ENCODE assay signal across 19 cellular contexts in the genomic region with DNA sequence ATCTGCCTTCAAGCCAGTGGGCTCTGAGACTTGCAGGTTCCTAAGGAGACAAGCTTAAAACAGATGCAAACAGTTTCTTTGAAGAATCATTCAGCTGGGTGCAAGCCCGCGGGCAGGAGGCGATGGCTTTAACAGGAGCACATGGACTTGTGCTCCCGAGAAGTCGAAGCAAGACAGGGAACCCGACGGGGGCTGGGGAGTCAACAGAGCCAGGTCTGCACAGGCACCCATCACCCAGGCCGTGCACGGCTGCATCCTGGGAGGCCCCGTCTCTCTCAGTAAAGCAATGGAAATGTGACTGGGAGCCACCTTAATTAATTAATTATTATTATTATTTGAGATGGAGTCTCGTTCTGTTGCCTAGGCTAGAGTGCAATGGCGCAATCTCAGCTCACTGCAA. TPM values are rescaled to one million over a fixed set of nuclear protein-coding genes. Genes with fewer than 3 reads are reported as not detected.
DNase-seq lines count a peak whose midpoint lies in the region; ATAC-seq and TF ChIP-seq lines count a peak whose summit lies in the region.
"Had no signal": no experiment of that assay in that cellular context is flagged by ENCODE, and none has a peak within 500 bp of the region (broad histone marks: within the 10 kb centered on the region; RNA-seq: fewer than 3 reads in every experiment).

No MANE protein-coding gene starts in this region.

- H3K4me3 ChIP-seq in heart right ventricle (no peak overlapping the region), neutrophil (ENCODE audit: low read depth in 1 of 2, low read length in 1 of 2) (peak overlapping the region; percentile 30 to 32), ascending aorta (no peak overlapping the region)
- H3K4me3 ChIP-seq: A549, BLaER1, GM12878, HAP-1 had no signal

- H3K27ac Mint-ChIP-seq in dendritic cell treated with granulocyte-macrophage colony-stimulating factor and Interleukin-4, amounts not matched to agents 40 ng/mL and 50 ng/mL, for 4 days: peak overlapping the region; percentile 53
- H3K27ac Mint-ChIP-seq in activated T-helper 17 cell treated with anti-CD3 and anti-CD28 coated beads, Interleukin-2, amount 50 U/mL, for 72 hours: no peak overlapping the region

- H3K27ac ChIP-seq in heart right ventricle (no peak overlapping the region), neutrophil (peak overlapping the region; percentile 82), ascending aorta (no peak overlapping the region)
- H3K27ac ChIP-seq: 22Rv1, A549, BLaER1 had no signal

- TF ChIP-seq CTCF in heart right ventricle (IDR thresholded peaks at IDR 0.05) (no peak), neutrophil (IDR thresholded peaks at IDR 0.05) (no peak), ascending aorta (IDR thresholded peaks at IDR 0.05) (no peak)

- no peaks in the 10 kb centered on the region for H3K36me3 ChIP-seq in heart right ventricle
- no peaks in the 10 kb centered on the region for H3K36me3 ChIP-seq in neutrophil
- H3K36me3 ChIP-seq in ascending aorta: no peaks in the 10 kb centered on the region
- H3K36me3 ChIP-seq: BLaER1 had no signal

- no peaks in the 10 kb centered on the region for H3K27me3 Mint-ChIP-seq in dendritic cell treated with granulocyte-macrophage colony-stimulating factor and Interleukin-4, amounts not matched to agents 40 ng/mL and 50 ng/mL, for 4 days
- H3K27me3 Mint-ChIP-seq in activated T-helper 17 cell treated with anti-CD3 and anti-CD28 coated beads, Interleukin-2, amount 50 U/mL, for 72 hours: no peaks in the 10 kb centered on the region

- intact Hi-C loops in Right ventricle myocardium inferior (cut with DNase I) (no loop called here), heart right ventricle (cut with DNase I) (no loop called here), ascending aorta (cut with DNase I) (no loop called here)
- intact Hi-C loops in dendritic cell treated with granulocyte-macrophage colony-stimulating factor and Interleukin-4, amounts not matched to agents 40 ng/mL and 50 ng/mL, for 4 days (cut with micrococcal nuclease): no loop called here

- H3K27me3 ChIP-seq in heart right ventricle (no peaks in the 10 kb centered on the region), neutrophil (no peaks in the 10 kb centered on the region), ascending aorta (no peaks in the 10 kb centered on the region)
- H3K27me3 ChIP-seq: BLaER1 had no signal

- peaks cover 0 to 16% (median 11%) of the 10 kb centered on the region in 9 donors for H3K4me1 ChIP-seq in heart right ventricle
- H3K4me1 ChIP-seq in neutrophil (ENCODE audit: control insufficient read depth in 1 of 2, insufficient read depth in 1 of 2, low read depth in 1 of 2, low read length in 1 of 2): peaks cover 31% of the 10 kb centered on the region in 2 experiments
- peaks cover 1 to 3% of the 10 kb centered on the region in 2 donors for H3K4me1 ChIP-seq in ascending aorta

- in situ Hi-C loops in G401 (cut with HindIII; ENCODE audit: low sequenced_read_pairs): no loop called here

- no peaks in the 10 kb centered on the region for H3K9me3 Mint-ChIP-seq in dendritic cell treated with granulocyte-macrophage colony-stimulating factor and Interleukin-4, amounts not matched to agents 40 ng/mL and 50 ng/mL, for 4 days
- H3K9me3 Mint-ChIP-seq in activated T-helper 17 cell treated with anti-CD3 and anti-CD28 coated beads, Interleukin-2, amount 50 U/mL, for 72 hours: no peaks in the 10 kb centered on the region

- 89 to 91% methylated on average over 12 of the region's 12 CpGs for WGBS in heart right ventricle, 2 donors

- H3K4me3 Mint-ChIP-seq in dendritic cell treated with granulocyte-macrophage colony-stimulating factor and Interleukin-4, amounts not matched to agents 40 ng/mL and 50 ng/mL, for 4 days: no peak overlapping the region
- no peak overlapping the region for H3K4me3 Mint-ChIP-seq in activated T-helper 17 cell treated with anti-CD3 and anti-CD28 coated beads, Interleukin-2, amount 50 U/mL, for 72 hours
- H3K4me3 Mint-ChIP-seq: CD4-positive, alpha-beta memory T cell had no signal

- H3K36me3 Mint-ChIP-seq in dendritic cell treated with granulocyte-macrophage colony-stimulating factor and Interleukin-4, amounts not matched to agents 40 ng/mL and 50 ng/mL, for 4 days (ENCODE audit: low read depth): peaks cover 13% of the 10 kb centered on the region
- H3K36me3 Mint-ChIP-seq in activated T-helper 17 cell treated with anti-CD3 and anti-CD28 coated beads, Interleukin-2, amount 50 U/mL, for 72 hours (ENCODE audit: low read depth): no peaks in the 10 kb centered on the region

- DNase-seq in Right ventricle myocardium inferior (ENCODE audit: missing footprints) (peak; percentile 37), heart right ventricle (no peak), G401 (ENCODE audit: low spot score) (no peak), ascending aorta (ENCODE audit: low spot score in 2 of 2) (no peak)
- DNase-seq: AML-193; Calu3; CD4-positive, alpha-beta memory T cell; DMS79 treated with DMSO at 0.1 percent for 48 hours had no signal

- peaks cover 36% of the 10 kb centered on the region for H3K4me1 Mint-ChIP-seq in dendritic cell treated with granulocyte-macrophage colony-stimulating factor and Interleukin-4, amounts not matched to agents 40 ng/mL and 50 ng/mL, for 4 days (ENCODE audit: low read depth)
- H3K4me1 Mint-ChIP-seq in activated T-helper 17 cell treated with anti-CD3 and anti-CD28 coated beads, Interleukin-2, amount 50 U/mL, for 72 hours: no peaks in the 10 kb centered on the region

- ATAC-seq in Right ventricle myocardium inferior (no peak), heart right ventricle (no peak)
- no peak for ATAC-seq in activated T-helper 17 cell treated with anti-CD3 and anti-CD28 coated beads, Interleukin-2, amount 50 U/mL, for 72 hours (replicated peaks)
- ATAC-seq: A549, GM12878 had no signal

- no peaks in the 10 kb centered on the region for H3K9me3 ChIP-seq in heart right ventricle
- H3K9me3 ChIP-seq in neutrophil: no peaks in the 10 kb centered on the region
- no peaks in the 10 kb centered on the region for H3K9me3 ChIP-seq in ascending aorta
- H3K9me3 ChIP-seq: A549, BLaER1, HAP-1 had no signal

RNA-seq across cellular contexts. Expression of a gene that starts 0.3 kb away (rescaled TPM):
- total RNA-seq in Right ventricle myocardium inferior (not detected), heart right ventricle (not detected), ascending aorta (not detected)
- polyA plus RNA-seq in heart right ventricle: not detected
- total RNA-seq in G401 (2014; rRNA removed; shearing (Covaris generic)): 0.61 TPM in 1 of 2 replicates, not detected in the other
- total RNA-seq in activated T-helper 17 cell treated with anti-CD3 and anti-CD28 coated beads, Interleukin-2, amount 50 U/mL, for 72 hours: not detected
- total RNA-seq: Calu3; CD4-positive, alpha-beta memory T cell; GM12878; H4 had no signal
- polyA plus RNA-seq: A549; CD14-positive monocyte; CD4-positive, alpha-beta memory T cell; GM12878 had no signal

RNA-seq across cellular contexts. Expression of a gene that starts 4.1 kb away (rescaled TPM):
- total RNA-seq in Right ventricle myocardium inferior (18.9 TPM), heart right ventricle (10 to 100 TPM; 14.5 to 22.0 (median 19.7) TPM), ascending aorta (110 TPM)
- polyA plus RNA-seq in heart right ventricle: 10 to 100 TPM; 27.4 to 50.5 TPM
- total RNA-seq in G401 (2014; rRNA removed; shearing (Covaris generic)): 86.9 and 97.8 TPM in 2 replicates
- total RNA-seq in activated T-helper 17 cell treated with anti-CD3 and anti-CD28 coated beads, Interleukin-2, amount 50 U/mL, for 72 hours: 10 to 100 TPM; 49.2 to 67.9 TPM

RNA-seq across cellular contexts. Expression of a gene that starts 14.2 kb away (rescaled TPM):
- 49.5 TPM for total RNA-seq in Right ventricle myocardium inferior
- 10 to 100 TPM; 29.9 to 60.1 (median 35.1) TPM for total RNA-seq in heart right ventricle
- 10 to 100 TPM; 29.5 to 60.6 TPM for polyA plus RNA-seq in heart right ventricle
- 195 and 203 TPM in 2 replicates for total RNA-seq in G401 (2014; rRNA removed; shearing (Covaris generic))
- 10 to 100 TPM; 44.8 to 63.9 TPM for total RNA-seq in activated T-helper 17 cell treated with anti-CD3 and anti-CD28 coated beads, Interleukin-2, amount 50 U/mL, for 72 hours
- total RNA-seq in ascending aorta: 108 TPM

RNA-seq across cellular contexts. Expression of a gene that starts 44.4 kb away (rescaled TPM):
- total RNA-seq in Right ventricle myocardium inferior (30.7 TPM), heart right ventricle (10 to 100 TPM; 10.7 to 24.4 (median 18.1) TPM), ascending aorta (145 TPM)
- 10 to 100 TPM; 37.5 to 49.9 TPM for polyA plus RNA-seq in heart right ventricle
- not detected in 2 replicates for total RNA-seq in G401 (2014; rRNA removed; shearing (Covaris generic))
- 10 to 100 TPM; 14.3 to 22.5 TPM for total RNA-seq in activated T-helper 17 cell treated with anti-CD3 and anti-CD28 coated beads, Interleukin-2, amount 50 U/mL, for 72 hours
- total RNA-seq: Calu3, H4 had no signal
- polyA plus RNA-seq: A549 had no signal

RNA-seq across cellular contexts. Expression of a gene that starts 44.7 kb away (rescaled TPM):
- total RNA-seq in Right ventricle myocardium inferior (1.7 TPM), heart right ventricle (1 to 10 TPM in 4 of 10 donors, under 1 TPM in 6; 0.17 to 2.7 (median 0.75) TPM), ascending aorta (not detected)
- polyA plus RNA-seq in heart right ventricle: 1 to 10 TPM in 1 of 2 donors, under 1 TPM in 1; 0.49 to 5.9 TPM
- 0.75 TPM in 1 of 2 replicates, not detected in the other for total RNA-seq in G401 (2014; rRNA removed; shearing (Covaris generic))
- 1 to 10 TPM; 2.1 to 3.7 TPM for total RNA-seq in activated T-helper 17 cell treated with anti-CD3 and anti-CD28 coated beads, Interleukin-2, amount 50 U/mL, for 72 hours
- total RNA-seq: H4, HT-29 had no signal
- polyA plus RNA-seq: CD14-positive monocyte had no signal

Comparison
In these comparisons a context has a peak if more than half of its experiments do, and no peak if none do; other contexts are left out.
1. H3K4me3 ChIP-seq: peak in neutrophil (2 of 2); none in heart right ventricle (0 of 10) and ascending aorta (0 of 2).